ENCODE assay signal across 20 cellular contexts in genomic region chr14:99554184-99554583, GRCh38. TPM values are rescaled to one million over a fixed set of nuclear protein-coding genes. Genes with fewer than 3 reads are reported as not detected.
DNase-seq lines count a peak whose midpoint lies in the region; ATAC-seq, FAIRE-seq and TF ChIP-seq lines count a peak whose summit lies in the region.
"Had no signal": no experiment of that assay in that cellular context is flagged by ENCODE, and none has a peak within 500 bp of the region (broad histone marks: within the 10 kb centered on the region; RNA-seq: fewer than 3 reads in every experiment).

No MANE protein-coding gene starts in this region.

- H3K4me3 ChIP-seq in pancreas = no peak overlapping the region
- H3K4me3 ChIP-seq in tibial nerve = no peak overlapping the region

- H3K27ac ChIP-seq in RWPE1 (peak overlapping the region; percentile 46), pancreas (peak overlapping the region; percentile 74 to 91 (median 88)), tibial nerve (no peak overlapping the region)
- H3K27ac ChIP-seq: foreskin keratinocyte, KMS-11 had no signal

- no peak for TF ChIP-seq EP300 in tibial nerve (IDR thresholded peaks at IDR 0.05)

- H3K4me1 ChIP-seq in pancreas (peaks cover 47 to 53% (median 52%) of the 10 kb centered on the region in 3 donors), tibial nerve (no peaks in the 10 kb centered on the region)
- H3K4me1 ChIP-seq: foreskin keratinocyte had no signal

- peaks cover 4% of the 10 kb centered on the region for H3K36me3 Mint-ChIP-seq in progenitor cell of endocrine pancreas (ENCODE audit: insufficient read depth)
- H3K36me3 Mint-ChIP-seq: activated naive CD8-positive, alpha-beta T cell treated with anti-CD3 and anti-CD28 coated beads, Interleukin-2, amount 10 ng/mL, durations not matched to agents 7 days and 5 days; naive B cell had no signal

- no peaks in the 10 kb centered on the region for H3K27me3 Mint-ChIP-seq in progenitor cell of endocrine pancreas
- H3K27me3 Mint-ChIP-seq: activated CD4-positive, alpha-beta T cell treated with anti-CD3 and anti-CD28 coated beads, Interleukin-2, amount 10 ng/mL, durations not matched to agents 24 days and 14 days; activated naive CD8-positive, alpha-beta T cell treated with anti-CD3 and anti-CD28 coated beads, Interleukin-2, amount 10 ng/mL, durations not matched to agents 7 days and 5 days; activated T-cell treated with anti-CD3 and anti-CD28 coated beads, Interleukin-2, amount 50 U/mL, for 24 hours had no signal

- H3K36me3 ChIP-seq in pancreas (no peaks in the 10 kb centered on the region), tibial nerve (no peaks in the 10 kb centered on the region)

- H3K9me3 ChIP-seq in pancreas = no peaks in the 10 kb centered on the region
- H3K9me3 ChIP-seq in tibial nerve = peaks cover 0 to 3% (median 0%) of the 10 kb centered on the region in 4 donors

- intact Hi-C loops in pancreas (cut with DNase I) = no loop called here

- peaks cover 47% of the 10 kb centered on the region for H3K4me1 Mint-ChIP-seq in progenitor cell of endocrine pancreas (ENCODE audit: low read depth)
- H3K4me1 Mint-ChIP-seq: activated CD4-positive, alpha-beta T cell treated with anti-CD3 and anti-CD28 coated beads, Interleukin-2, amount 10 ng/mL, durations not matched to agents 24 days and 14 days; activated naive CD8-positive, alpha-beta T cell treated with anti-CD3 and anti-CD28 coated beads, Interleukin-2, amount 10 ng/mL, durations not matched to agents 7 days and 5 days had no signal

- no peak overlapping the region for H3K4me3 Mint-ChIP-seq in progenitor cell of endocrine pancreas (ENCODE audit: low read depth)
- H3K4me3 Mint-ChIP-seq: activated CD4-positive, alpha-beta T cell treated with anti-CD3 and anti-CD28 coated beads, Interleukin-2, amount 10 ng/mL, durations not matched to agents 24 days and 14 days; activated naive CD8-positive, alpha-beta T cell treated with anti-CD3 and anti-CD28 coated beads, Interleukin-2, amount 10 ng/mL, durations not matched to agents 7 days and 5 days; activated T-cell treated with anti-CD3 and anti-CD28 coated beads, Interleukin-2, amount 50 U/mL, for 24 hours; naive B cell; T-helper 2 cell treated with Interferon-gamma antibody and Interleukin-4, amounts not matched to agents 5 μg/mL and 100 μg/mL, for 36 hours had no signal

- no peaks in the 10 kb centered on the region for H3K27me3 ChIP-seq in pancreas
- H3K27me3 ChIP-seq in tibial nerve = no peaks in the 10 kb centered on the region
- H3K27me3 ChIP-seq: foreskin keratinocyte had no signal

- POLR2A ChIA-PET in RWPE1 (lab: Yijun Ruan, JAX; ENCODE audit: low non-redundant PET) = no interaction called here

- H3K27ac Mint-ChIP-seq in progenitor cell of endocrine pancreas = no peak overlapping the region
- H3K27ac Mint-ChIP-seq: activated CD4-positive, alpha-beta T cell treated with anti-CD3 and anti-CD28 coated beads, Interleukin-2, amount 10 ng/mL, durations not matched to agents 24 days and 14 days; activated naive CD8-positive, alpha-beta T cell treated with anti-CD3 and anti-CD28 coated beads, Interleukin-2, amount 10 ng/mL, durations not matched to agents 7 days and 5 days; activated T-cell treated with anti-CD3 and anti-CD28 coated beads, Interleukin-2, amount 50 U/mL, for 24 hours; T-helper 2 cell treated with Interferon-gamma antibody and Interleukin-4, amounts not matched to agents 5 μg/mL and 100 μg/mL, for 36 hours had no signal

- TF ChIP-seq CTCF in RWPE1 (conservative IDR thresholded peaks at IDR 0.05; ENCODE audit: low read depth) = no peak
- no peak for TF ChIP-seq CTCF in pancreas (IDR thresholded peaks at IDR 0.05)
- TF ChIP-seq CTCF in progenitor cell of endocrine pancreas (IDR thresholded peaks at IDR 0.05; ENCODE audit: unreplicated experiment) = no peak
- TF ChIP-seq CTCF in tibial nerve (IDR thresholded peaks at IDR 0.05) = no peak

- FAIRE-seq in pancreas (lab: Jason Lieb, UNC) = no peak
- FAIRE-seq: endometrium had no signal

- no peaks in the 10 kb centered on the region for H3K9me3 Mint-ChIP-seq in progenitor cell of endocrine pancreas (ENCODE audit: low read depth)
- H3K9me3 Mint-ChIP-seq: activated CD4-positive, alpha-beta T cell treated with anti-CD3 and anti-CD28 coated beads, Interleukin-2, amount 10 ng/mL, durations not matched to agents 24 days and 14 days; activated naive CD8-positive, alpha-beta T cell treated with anti-CD3 and anti-CD28 coated beads, Interleukin-2, amount 10 ng/mL, durations not matched to agents 7 days and 5 days; activated T-cell treated with anti-CD3 and anti-CD28 coated beads, Interleukin-2, amount 50 U/mL, for 24 hours; T-helper 2 cell treated with Interferon-gamma antibody and Interleukin-4, amounts not matched to agents 5 μg/mL and 100 μg/mL, for 36 hours had no signal

- no peak for TF ChIP-seq POLR2A in tibial nerve (IDR thresholded peaks at IDR 0.05)

- WGBS in pancreas, 2 donors = 15 to 18% methylated on average over 12 of the region's 12 CpGs
- WGBS in tibial nerve, 2 donors = 56 to 77% methylated on average over 4 to 9 of the region's 12 CpGs

- DNase-seq in Ammon's horn (ENCODE audit: low spot score) (peak; percentile 54), RWPE1 (ENCODE audit: low spot score) (no peak), hypothalamus (lab: John Stamatoyannopoulos, UW) (peak in 30 of 51 donors; percentile 11 to 68 (median 40)), pancreas (peak; percentile 78 to 95 (median 88)), progenitor cell of endocrine pancreas (ENCODE audit: low spot score, unreplicated experiment) (no peak), tibial nerve (ENCODE audit: low spot score in 2 of 2) (no peak)
- DNase-seq in activated CD4-positive, alpha-beta T cell treated with anti-CD3 and anti-CD28 coated beads, Interleukin-2, amount 50 U/mL, for 4 hours = no peak
- no peak for DNase-seq in activated effector memory CD4-positive, alpha-beta T cell treated with anti-CD3 and anti-CD28 coated beads, Interleukin-2, amount 50 U/mL, for 16 hours
- DNase-seq: activated CD4-positive, alpha-beta T cell treated with anti-CD3 and anti-CD28 coated beads, Interleukin-2, amount 10 ng/mL, durations not matched to agents 24 days and 14 days; activated naive CD8-positive, alpha-beta T cell treated with anti-CD3 and anti-CD28 coated beads, Interleukin-2, amount 10 ng/mL, durations not matched to agents 7 days and 5 days; activated T-cell treated with anti-CD3 and anti-CD28 coated beads, Interleukin-2, amount 50 U/mL, for 24 hours; DMS153; foreskin keratinocyte; naive B cell; NCI-H187 treated with DMSO at 0.1 percent for 48 hours; NCI-H82; stimulated activated CD4-positive, alpha-beta T cell treated with anti-CD3 and anti-CD28 coated beads, Interleukin-4, amount 100 ng/mL, for 4 hours had no signal

- ATAC-seq in pancreas = peak; percentile 82 to 88 (median 85)
- ATAC-seq: foreskin keratinocyte had no signal

- CTCF ChIA-PET in RWPE1 (lab: Yijun Ruan, JAX) = interaction anchor here (0.9 kb wide), 1 partner anchor 8 kb away, joined by 3 read pairs; no protein-coding TSS in a partner anchor

RNA-seq across cellular contexts. Expression of gene CCDC85C, which starts 49.8 kb away (rescaled TPM):
- total RNA-seq in pancreas (10 to 100 TPM; 14.4 to 22.2 (median 17.6) TPM), progenitor cell of endocrine pancreas (43.6 and 44.9 TPM in 2 replicates), tibial nerve (1 to 10 TPM in 2 of 4 donors, under 1 TPM in 2; 0.60 to 4.6 (median 1.8) TPM)
- polyA plus RNA-seq in pancreas = 10 to 100 TPM in 1 of 2 donors, 1 to 10 TPM in 1; 9.5 to 19.5 TPM

Comparison
In these comparisons a context has a peak if more than half of its experiments do, and no peak if none do; other contexts are left out.
1. DNase-seq: peak in Ammon's horn (single experiment), hypothalamus (30 of 51) and pancreas (6 of 6); none in RWPE1 (single experiment), progenitor cell of endocrine pancreas (single experiment), activated CD4-positive, alpha-beta T cell treated with anti-CD3 and anti-CD28 coated beads, Interleukin-2, amount 50 U/mL, for 4 hours (0 of 2), activated effector memory CD4-positive, alpha-beta T cell treated with anti-CD3 and anti-CD28 coated beads, Interleukin-2, amount 50 U/mL, for 16 hours (single experiment) and tibial nerve (0 of 2).
2. H3K27ac ChIP-seq: peak in RWPE1 (single experiment) and pancreas (4 of 4); none in tibial nerve (0 of 4).